ENCODE assay signal across 16 cellular contexts in genomic region chr3:169122407-169122806, GRCh38.
DNase-seq lines count a peak whose midpoint lies in the region; ATAC-seq, FAIRE-seq and TF ChIP-seq lines count a peak whose summit lies in the region.
"Had no signal": no experiment of that assay in that cellular context is flagged by ENCODE, and none has a peak within 500 bp of the region (broad histone marks: within the 10 kb centered on the region; RNA-seq: fewer than 3 reads in every experiment).

No MANE protein-coding gene starts in this region.

- TF ChIP-seq EP300 in SK-N-SH (IDR thresholded peaks at IDR 0.05; ENCODE audit: borderline replicate concordance in 1 of 2, low read depth in 1 of 2, low read length in 1 of 2) = no peak
- TF ChIP-seq EP300 in stomach (IDR thresholded peaks at IDR 0.05) = no peak

- no TSS peak for BruUV-seq in endothelial cell of umbilical vein (replicated peaks; lab: Mats Ljungman, UMichigan)

- H3K9ac ChIP-seq in SK-N-SH = no peak overlapping the region
- H3K9ac ChIP-seq in Loucy (ENCODE audit: low read depth, low read length, poor library complexity, severe bottlenecking) = no peak overlapping the region
- peak overlapping the region; percentile 19 for H3K9ac ChIP-seq in endothelial cell of umbilical vein (replicated peaks; ENCODE audit: extremely low read depth, insufficient read depth, low read length)

- no peaks in the 10 kb centered on the region for H3K27me3 ChIP-seq in SK-N-SH (ENCODE audit: insufficient read depth)
- H3K27me3 ChIP-seq in Loucy (ENCODE audit: insufficient read depth, low read length, poor library complexity, severe bottlenecking) = no peaks in the 10 kb centered on the region
- no peaks in the 10 kb centered on the region for H3K27me3 ChIP-seq in endothelial cell of umbilical vein (ENCODE audit: control insufficient read depth in 2 of 2, insufficient read depth in 2 of 2, low read length in 2 of 2)
- H3K27me3 ChIP-seq in stomach = no peaks in the 10 kb centered on the region
- H3K27me3 ChIP-seq in WERI-Rb-1 (ENCODE audit: insufficient read depth, low read depth, severe bottlenecking) = no peaks in the 10 kb centered on the region

- no peaks in the 10 kb centered on the region; the same call in 1 of the 2 replicates for H3K9me3 ChIP-seq in SK-N-SH
- no peaks in the 10 kb centered on the region for H3K9me3 ChIP-seq in Loucy (ENCODE audit: insufficient read depth, low read depth, low read length)
- no peaks in the 10 kb centered on the region for H3K9me3 ChIP-seq in endothelial cell of umbilical vein (replicated peaks; ENCODE audit: control insufficient read depth, insufficient read depth, low read length)
- no peaks in the 10 kb centered on the region for H3K9me3 ChIP-seq in stomach
- no peaks in the 10 kb centered on the region for H3K9me3 ChIP-seq in WERI-Rb-1 (ENCODE audit: severe bottlenecking)

- H3K79me2 ChIP-seq in SK-N-SH (ENCODE audit: insufficient read depth) (no peaks in the 10 kb centered on the region), Loucy (ENCODE audit: insufficient read depth, low read length) (no peaks in the 10 kb centered on the region), endothelial cell of umbilical vein (ENCODE audit: control insufficient read depth, insufficient read depth, low read length) (peaks cover 17% of the 10 kb centered on the region)

- no peak overlapping the region for H2AFZ ChIP-seq in SK-N-SH (ENCODE audit: low read depth)
- peak overlapping the region; percentile 63; the same call in 1 of the 2 replicates for H2AFZ ChIP-seq in Loucy (ENCODE audit: low read length)
- H2AFZ ChIP-seq in endothelial cell of umbilical vein (ENCODE audit: low read depth, low read length) = no peak overlapping the region
- H2AFZ ChIP-seq: PC-9 had no signal

- peaks cover 0 to 2% of the 10 kb centered on the region in 2 donors for H3K27me3 Mint-ChIP-seq in T-cell

- H3K36me3 ChIP-seq in SK-N-SH (replicated peaks in 1 of 2; ENCODE audit: control insufficient read depth in 1 of 2, insufficient read depth in 2 of 2, low read length in 1 of 2) = no peaks in the 10 kb centered on the region
- H3K36me3 ChIP-seq in Loucy (ENCODE audit: insufficient read depth, low read length) = no peaks in the 10 kb centered on the region
- peaks cover 12 to 43% of the 10 kb centered on the region in 2 experiments for H3K36me3 ChIP-seq in endothelial cell of umbilical vein (ENCODE audit: control insufficient read depth in 2 of 2, extremely low read depth in 1 of 2, insufficient read depth in 2 of 2, low read length in 2 of 2)
- peaks cover 9 to 48% (median 40%) of the 10 kb centered on the region in 4 donors for H3K36me3 ChIP-seq in stomach
- H3K36me3 ChIP-seq in WERI-Rb-1 = no peaks in the 10 kb centered on the region

- no peak overlapping the region for H3K4me3 ChIP-seq in SK-N-SH (ENCODE audit: low read depth in 2 of 2, low read length in 1 of 2)
- no peak overlapping the region for H3K4me3 ChIP-seq in Loucy (ENCODE audit: low read length, poor library complexity, severe bottlenecking)
- H3K4me3 ChIP-seq in endothelial cell of umbilical vein (replicated peaks in 1 of 3; ENCODE audit: insufficient read depth in 1 of 3, low read depth in 1 of 3, low read length in 3 of 3) = no peak overlapping the region
- H3K4me3 ChIP-seq in stomach = no peak overlapping the region
- H3K4me3 ChIP-seq in WERI-Rb-1 (ENCODE audit: low read depth, low read length) = no peak overlapping the region
- H3K4me3 ChIP-seq: PC-9 had no signal

- no peak overlapping the region for H3K4me3 Mint-ChIP-seq in T-cell
- H3K4me3 Mint-ChIP-seq: HFFc6 had no signal

- H3K27ac Mint-ChIP-seq in T-cell = no peak overlapping the region
- H3K27ac Mint-ChIP-seq: HFFc6 had no signal

- no peaks in the 10 kb centered on the region for H3K9me1 ChIP-seq in endothelial cell of umbilical vein (replicated peaks; ENCODE audit: control insufficient read depth, extremely low read depth, insufficient read depth, low read length)

- DNase-seq in SK-N-SH = no peak
- no peak for DNase-seq in endothelial cell of umbilical vein (ENCODE audit: low read depth, low spot score)
- no peak for DNase-seq in stomach
- DNase-seq in WERI-Rb-1 = no peak
- DNase-seq in T-cell = no peak
- DNase-seq: C1 segment of cervical spinal cord, DND-41, GF-D8, HFFc6, NCI-H2029, NCI-H526 treated with DMSO at 0.1 percent for 48 hours, PC-9 had no signal

- no peak for TF ChIP-seq RAD21 in SK-N-SH (IDR thresholded peaks at IDR 0.05; ENCODE audit: low read length)

- peaks cover 0 to 10% of the 10 kb centered on the region in 2 experiments; a peak in 1 of 4 replicates for H3K4me1 ChIP-seq in SK-N-SH (ENCODE audit: control insufficient read depth in 1 of 2, insufficient read depth in 2 of 2, low read depth in 1 of 2, low read length in 1 of 2)
- H3K4me1 ChIP-seq in Loucy (ENCODE audit: insufficient read depth, low read length, poor library complexity, severe bottlenecking) = peaks cover 25% of the 10 kb centered on the region
- peaks cover 17% of the 10 kb centered on the region for H3K4me1 ChIP-seq in endothelial cell of umbilical vein (ENCODE audit: control insufficient read depth, extremely low read depth, insufficient read depth, low read length)
- H3K4me1 ChIP-seq in stomach = peaks cover 0 to 66% (median 27%) of the 10 kb centered on the region in 4 donors

- FAIRE-seq in endothelial cell of umbilical vein (lab: Jason Lieb, UNC) = no peak
- FAIRE-seq: A204.1 had no signal

- no peak for ATAC-seq in SK-N-SH treated with all-trans-retinoic acid at 6 μM for 48 hours
- no peak for ATAC-seq in HG03469 (IDR thresholded peaks at IDR 0.05; ENCODE audit: unreplicated experiment)
- ATAC-seq in T-cell (replicated peaks in 1 of 4) = no peak

- POLR2A ChIA-PET in SK-N-SH (lab: Yijun Ruan, JAX) = no interaction called here
- POLR2A ChIA-PET in endothelial cell of umbilical vein (lab: Charles Lee) = no interaction called here
- POLR2A ChIA-PET in T-cell (lab: Charles Lee) = no interaction called here

- intact Hi-C loops in endothelial cell of umbilical vein (cut with micrococcal nuclease) = no loop called here
- intact Hi-C loops in stomach (cut with DNase I; ENCODE audit: low total_unique reads) = no loop called here

- H3F3A ChIP-seq in SK-N-SH (replicated peaks; ENCODE audit: insufficient read depth) (no peaks in the 10 kb centered on the region), Loucy (ENCODE audit: low read depth) (no peaks in the 10 kb centered on the region)

- H3K9me2 ChIP-seq in SK-N-SH (no peaks in the 10 kb centered on the region), Loucy (replicated peaks; ENCODE audit: low read depth, low read length) (no peaks in the 10 kb centered on the region)

- no peak overlapping the region for H3K4me2 ChIP-seq in SK-N-SH
- no peak overlapping the region for H3K4me2 ChIP-seq in Loucy (ENCODE audit: low read depth, low read length, poor library complexity, severe bottlenecking)
- no peak overlapping the region for H3K4me2 ChIP-seq in endothelial cell of umbilical vein (ENCODE audit: insufficient read depth, low read length)
- H3K4me2 ChIP-seq: PC-9 had no signal

- CTCF ChIA-PET in SK-N-SH (lab: Yijun Ruan, JAX) (interaction anchor here (1.7 kb wide), 1 partner anchor 547 kb away, joined by 6 read pairs; no protein-coding TSS in a partner anchor), endothelial cell of umbilical vein (lab: Charles Lee) (interaction anchor here (0.5 to 0.8 kb wide), 3 partner anchors 170 to 202 kb away, joined by 3 to 4 read pairs (median 3); no protein-coding TSS in a partner anchor), T-cell (lab: Charles Lee) (interaction anchor here in 1 of 2 donors (0.6 kb wide), 1 partner anchor 551 kb away, joined by 3 read pairs; no protein-coding TSS in a partner anchor)

- TF ChIP-seq CTCF in SK-N-SH (IDR thresholded peaks at IDR 0.05) (no peak), Loucy (conservative IDR thresholded peaks at IDR 0.05; ENCODE audit: low read length) (no peak), endothelial cell of umbilical vein (IDR thresholded peaks at IDR 0.05; ENCODE audit: extremely low read depth in 1 of 2, insufficient read depth in 1 of 2, low read depth in 1 of 2, low read length in 2 of 2) (no peak), stomach (IDR thresholded peaks at IDR 0.05) (no peak), WERI-Rb-1 (IDR thresholded peaks at IDR 0.05; ENCODE audit: low read depth, low read length) (no peak)

- H4K20me1 ChIP-seq in SK-N-SH (ENCODE audit: insufficient read depth) = no peaks in the 10 kb centered on the region
- H4K20me1 ChIP-seq in Loucy (ENCODE audit: insufficient read depth, low read length, poor library complexity, severe bottlenecking) = no peaks in the 10 kb centered on the region
- H4K20me1 ChIP-seq in endothelial cell of umbilical vein (replicated peaks; ENCODE audit: control insufficient read depth, extremely low read depth, insufficient read depth, low read length) = peaks cover 2% of the 10 kb centered on the region

- dilution Hi-C loops in endothelial cell of umbilical vein (cut with MboI; ENCODE audit: extremely low pct_ligation_motif_present, low sequenced_read_pairs) = no loop called here

- H3K9me3 Mint-ChIP-seq in T-cell = no peaks in the 10 kb centered on the region
- H3K9me3 Mint-ChIP-seq: HFFc6 had no signal

- no peaks in the 10 kb centered on the region for H3K4me1 Mint-ChIP-seq in T-cell

- TF ChIP-seq POLR2A in endothelial cell of umbilical vein (IDR thresholded peaks at IDR 0.05; ENCODE audit: low read depth, low read length) (no peak), stomach (IDR thresholded peaks at IDR 0.05) (no peak)

- no peak overlapping the region for H3K27ac ChIP-seq in SK-N-SH (ENCODE audit: low read depth in 2 of 2, low read length in 1 of 2)
- H3K27ac ChIP-seq in endothelial cell of umbilical vein (ENCODE audit: insufficient read depth, low read depth, low read length) = no peak overlapping the region
- H3K27ac ChIP-seq in stomach = peak overlapping the region in 3 of 5 donors; percentile 10 to 64 (median 53)
- no peak overlapping the region for H3K27ac ChIP-seq in WERI-Rb-1
- H3K27ac ChIP-seq: PC-9 had no signal

- WGBS in SK-N-SH (ENCODE audit: low lambda C conversion rate) = 37% methylated on average over 3 of the region's 3 CpGs
- 49 to 62% (median 57%) methylated on average over 3 of the region's 3 CpGs for WGBS in stomach, 5 donors

- no peaks in the 10 kb centered on the region for H3K36me3 Mint-ChIP-seq in T-cell

TF ChIP-seq in SK-N-SH treated with all-trans-retinoic acid at 6 μM for 48 hours, 23 proteins besides CTCF, POLR2A, EP300 and RAD21 (continues in another document):
- no peak for TF ChIP-seq TCF4 (CRISPR knock-in tag; IDR thresholded peaks at IDR 0.05; ENCODE audit: borderline replicate concordance)

TF ChIP-seq in endothelial cell of umbilical vein, 7 proteins besides CTCF, POLR2A, EP300 and RAD21 (continues in another document):
- no peak for TF ChIP-seq GATA2 (IDR thresholded peaks at IDR 0.05; ENCODE audit: insufficient read depth, insufficient read length, low read depth, low read length)
- no peak for TF ChIP-seq MYC (IDR thresholded peaks at IDR 0.05; ENCODE audit: low read depth, low read length)
- no peak for TF ChIP-seq POLR2AphosphoS5 (IDR thresholded peaks at IDR 0.05; ENCODE audit: insufficient read depth, low read depth, low read length)
- no peak for TF ChIP-seq JUN (IDR thresholded peaks at IDR 0.05; ENCODE audit: borderline replicate concordance, insufficient read depth, insufficient read length, low read depth)
- no peak for TF ChIP-seq FOS (IDR thresholded peaks at IDR 0.05; ENCODE audit: borderline replicate concordance, insufficient read depth, low read length)
- TF ChIP-seq EZH2 (IDR thresholded peaks at IDR 0.05; ENCODE audit: borderline replicate concordance, low read depth, low read length, severe bottlenecking) = no peak

Comparison
In these comparisons a context has a peak if more than half of its experiments do, and no peak if none do; other contexts are left out.
1. H3K27ac ChIP-seq: peak in stomach (3 of 5); none in SK-N-SH (0 of 2), endothelial cell of umbilical vein (single experiment) and WERI-Rb-1 (single experiment).